8 cellular contexts compared by ENCODE assay signal in the genomic region with DNA sequence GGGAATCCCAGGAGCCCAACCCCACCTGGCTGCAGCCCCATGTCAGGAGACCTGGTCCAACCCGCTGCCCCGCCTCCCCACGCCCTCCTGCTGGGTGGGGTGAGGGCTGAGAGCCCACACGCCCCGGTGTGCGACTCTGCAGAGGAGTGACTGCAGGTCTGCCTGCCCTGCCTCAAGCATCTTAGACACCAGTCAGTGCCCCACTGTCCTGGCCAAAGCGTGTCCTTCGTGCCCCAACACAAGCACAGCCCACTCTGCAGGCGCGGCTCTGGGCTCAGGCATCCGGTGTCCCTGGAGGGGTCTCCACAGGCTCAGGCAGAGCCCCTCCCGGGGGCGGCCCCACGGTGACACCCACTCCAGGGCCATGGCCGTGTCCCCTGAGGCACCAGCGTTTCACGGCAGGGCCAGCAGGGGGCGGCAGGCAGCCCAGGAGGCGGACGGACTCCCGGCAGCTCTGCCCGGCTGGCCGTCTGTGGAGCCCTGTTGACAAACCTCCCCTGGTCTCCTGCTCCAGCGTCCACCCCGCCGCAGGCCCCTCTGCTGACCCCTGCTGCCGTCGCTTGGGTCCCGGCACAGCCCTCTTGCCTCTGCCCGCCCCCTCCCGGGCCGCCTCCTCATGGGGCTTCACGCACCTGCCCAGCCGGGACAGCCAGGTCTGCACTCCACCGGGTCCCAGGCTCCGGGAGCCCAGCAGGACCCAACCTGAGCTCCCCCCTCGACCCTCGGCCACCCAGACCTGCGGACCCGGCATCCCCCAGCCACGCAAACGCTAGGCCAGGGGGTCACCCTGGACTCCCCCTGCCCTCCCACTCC. TPM values are rescaled to one million over a fixed set of nuclear protein-coding genes. Genes with fewer than 3 reads are reported as not detected.
DNase-seq lines count a peak whose midpoint lies in the region; ATAC-seq and TF ChIP-seq lines count a peak whose summit lies in the region.

No MANE protein-coding gene starts in this region.

- H3K27ac ChIP-seq in IMR-90 (ENCODE audit: insufficient read depth, low read length) (no peak overlapping the region), body of pancreas (no peak overlapping the region)

- no peak overlapping the region for H3K4ac ChIP-seq in IMR-90 (ENCODE audit: low read depth, low read length)

- dilution Hi-C loops in IMR-90 (cut with HindIII; ENCODE audit: low sequenced_read_pairs, unreplicated experiment) = no loop called here

- no peaks in the 10 kb centered on the region for H3K27me3 Mint-ChIP-seq in Caco-2 (ENCODE audit: insufficient read depth, unreplicated experiment)

- H3K4me2 ChIP-seq in IMR-90 (ENCODE audit: low read depth, low read length) = no peak overlapping the region

- no peaks in the 10 kb centered on the region for H3K9me3 Mint-ChIP-seq in Caco-2 (ENCODE audit: unreplicated experiment)

- H3K18ac ChIP-seq in IMR-90 (ENCODE audit: low read depth, low read length) = no peak overlapping the region

- H3K36me3 ChIP-seq in Caco-2 (ENCODE audit: control insufficient read depth, insufficient read depth, low read length) = no peaks in the 10 kb centered on the region
- no peaks in the 10 kb centered on the region for H3K36me3 ChIP-seq in IMR-90 (ENCODE audit: control insufficient read depth, insufficient read depth, low read length)
- H3K36me3 ChIP-seq in body of pancreas (replicated peaks in 1 of 2; ENCODE audit: insufficient read depth in 1 of 2, low read depth in 2 of 2) = no peaks in the 10 kb centered on the region

- H3K27me3 ChIP-seq in Caco-2 (replicated peaks; ENCODE audit: control insufficient read depth, insufficient read depth, low read length) (no peaks in the 10 kb centered on the region), IMR-90 (ENCODE audit: control insufficient read depth, insufficient read depth, low read length) (peaks cover 11% of the 10 kb centered on the region), body of pancreas (no peaks in the 10 kb centered on the region)

- H3K56ac ChIP-seq in IMR-90 (ENCODE audit: extremely low read depth, insufficient read depth, low read length) = no peak overlapping the region

- H3K9ac ChIP-seq in IMR-90 (ENCODE audit: low read depth, low read length) = no peak overlapping the region

- no peaks in the 10 kb centered on the region for H4K20me1 ChIP-seq in IMR-90 (ENCODE audit: insufficient read depth, low read length)

- intact Hi-C loops in Caco-2 (cut with micrococcal nuclease; ENCODE audit: unreplicated experiment) (no loop called here), IMR-90 (cut with micrococcal nuclease) (no loop called here), body of pancreas (cut with DNase I) (no loop called here)

- TF ChIP-seq CTCF in Caco-2 (IDR thresholded peaks at IDR 0.05; ENCODE audit: insufficient read depth in 1 of 2, low read depth in 1 of 2, low read length in 1 of 2, severe bottlenecking in 1 of 2, unreplicated experiment in 1 of 2) (peak; percentile 32 to 49), IMR-90 (conservative IDR thresholded peaks at IDR 0.05; ENCODE audit: low read depth, low read length) (peak; percentile 76), body of pancreas (IDR thresholded peaks at IDR 0.05) (peak; percentile 75 to 90 (median 82))

- no peak for TF ChIP-seq POLR2A in IMR-90 (IDR thresholded peaks at IDR 0.05; ENCODE audit: low read depth, low read length)
- no peak for TF ChIP-seq POLR2A in body of pancreas (IDR thresholded peaks at IDR 0.05)

- H3K9me3 ChIP-seq in Caco-2 = no peaks in the 10 kb centered on the region
- no peaks in the 10 kb centered on the region for H3K9me3 ChIP-seq in IMR-90 (ENCODE audit: control insufficient read depth, insufficient read depth, low read length)
- no peaks in the 10 kb centered on the region for H3K9me3 ChIP-seq in body of pancreas

- H3K4me1 ChIP-seq in Caco-2 (peaks cover 34% of the 10 kb centered on the region), IMR-90 (ENCODE audit: control insufficient read depth, insufficient read depth, low read length) (peaks cover 5% of the 10 kb centered on the region; the same call in 1 of the 2 replicates), body of pancreas (peaks cover 59% of the 10 kb centered on the region)

- no peak overlapping the region for H4K5ac ChIP-seq in IMR-90 (ENCODE audit: low read depth, low read length)

- H4K91ac ChIP-seq in IMR-90 (ENCODE audit: insufficient read depth, low read depth, low read length) = no peak overlapping the region

- no peaks in the 10 kb centered on the region for H3K79me1 ChIP-seq in IMR-90 (ENCODE audit: low read depth in 1 of 2, low read length in 2 of 2)

- H3K27ac Mint-ChIP-seq in Caco-2 (ENCODE audit: unreplicated experiment) = no peak overlapping the region

- BruUV-seq in Caco-2 (replicated peaks; lab: Mats Ljungman, UMichigan) = no TSS peak
- no TSS peak for BruUV-seq in IMR-90 (replicated peaks; lab: Mats Ljungman, UMichigan)

- no peak overlapping the region for H2BK120ac ChIP-seq in IMR-90 (ENCODE audit: low read depth, low read length)

- no peak overlapping the region for H2AK5ac ChIP-seq in IMR-90 (ENCODE audit: low read depth, low read length)

- H2AFZ ChIP-seq in IMR-90 (replicated peaks; ENCODE audit: low read length, poor library complexity) = peak overlapping the region; percentile 91

- peak; percentile 50 for TF ChIP-seq RAD21 in IMR-90 (IDR thresholded peaks at IDR 0.05; ENCODE audit: low read length)

- H2BK5ac ChIP-seq in IMR-90 (ENCODE audit: low read depth, low read length, poor library complexity, severe bottlenecking) = no peak overlapping the region

- 6% methylated on average over 23 of the region's 42 CpGs; no CpG with 5 or more reads in 1 of the 2 experiments for WGBS in IMR-90 (ENCODE audit: extremely low coverage in 2 of 2, insufficient read length in 1 of 2), 2 experiments
- 0 to 7% methylated on average over 1 to 42 of the region's 42 CpGs for WGBS in body of pancreas, 2 donors

- H3K4me1 Mint-ChIP-seq in Caco-2 (ENCODE audit: low read depth, unreplicated experiment) = peaks cover 10% of the 10 kb centered on the region

- H3K14ac ChIP-seq in IMR-90 (replicated peaks; ENCODE audit: low read depth, low read length) = no peak overlapping the region

- peak in 1 of 2 experiments; percentile 55 for DNase-seq in Caco-2
- peak; percentile 22 for DNase-seq in IMR-90
- DNase-seq in UCSD-AML1 (lab: John Stamatoyannopoulos, UW; ENCODE audit: unreplicated experiment) = peak; percentile 75
- peak; percentile 74 to 84 (median 80) for DNase-seq in body of pancreas
- peak; percentile 43 for DNase-seq in iris pigment epithelial cell (ENCODE audit: low read depth)
- DNase-seq in stimulated activated CD4-positive, alpha-beta T cell treated with anti-CD3 and anti-CD28 coated beads, Interleukin-1b, Interleukin-23, amount 100 ng/mL, for 1 hour (ENCODE audit: low read depth in 2 of 2) = peak; percentile 53 to 58
- no peak for DNase-seq in dedifferentiated amniotic fluid mesenchymal stem cell (ENCODE audit: extremely low spot score)

- CTCF ChIA-PET in Caco-2 (lab: Charles Lee) (no interaction called here), IMR-90 (lab: Yijun Ruan, JAX) (no interaction called here)

- H4K8ac ChIP-seq in IMR-90 (ENCODE audit: low read depth in 2 of 2, low read length in 2 of 2) = no peak overlapping the region

- in situ Hi-C loops in IMR-90 (cut with MboI; ENCODE audit: low sequenced_read_pairs) = no loop called here

- POLR2A ChIA-PET in Caco-2 (lab: Charles Lee) = no interaction called here
- POLR2A ChIA-PET in IMR-90 (lab: Charles Lee; ENCODE audit: unreplicated experiment) = no interaction called here

- no peak overlapping the region for H2BK15ac ChIP-seq in IMR-90 (ENCODE audit: low read depth, low read length)

- H3K23ac ChIP-seq in IMR-90 (ENCODE audit: low read depth, low read length) = no peak overlapping the region

- ATAC-seq in IMR-90 (ENCODE audit: low read depth) (peak; percentile 97), body of pancreas (peak; percentile 79), GM21717 (IDR thresholded peaks at IDR 0.05; ENCODE audit: unreplicated experiment) (no peak)

- H2BK20ac ChIP-seq in IMR-90 (ENCODE audit: low read depth, low read length) = no peak overlapping the region

- H3K36me3 Mint-ChIP-seq in Caco-2 (ENCODE audit: insufficient read depth, unreplicated experiment) = peaks cover 5% of the 10 kb centered on the region

- H2AK9ac ChIP-seq in IMR-90 (replicated peaks; ENCODE audit: low read depth, low read length, poor library complexity) = peak overlapping the region; percentile 42

- no peak overlapping the region for H3K4me3 Mint-ChIP-seq in Caco-2 (ENCODE audit: unreplicated experiment)

- H3K9me1 ChIP-seq in IMR-90 (ENCODE audit: insufficient read depth, low read length) = peaks cover 3% of the 10 kb centered on the region; the same call in 1 of the 2 replicates

- H3K4me3 ChIP-seq in Caco-2 (ENCODE audit: low read depth, low read length) (no peak overlapping the region), IMR-90 (ENCODE audit: insufficient read depth, low read depth, low read length) (no peak overlapping the region), body of pancreas (no peak overlapping the region)

RNA-seq across cellular contexts. Expression of gene UBE2I, which starts 8.6 kb away (rescaled TPM):
- total RNA-seq in Caco-2 (2022) (178 and 199 TPM in 2 replicates), IMR-90 (2012; rRNA removed) (30.8 and 45.0 TPM in 2 replicates), body of pancreas (10 to 100 TPM; 25.9 to 81.7 TPM)
- polyA plus RNA-seq in IMR-90 (2012; rRNA removed) = 113 and 140 TPM in 2 replicates
- polyA plus RNA-seq in IMR-90 (2012; cell fraction: cytosol; rRNA removed) = 47.2 and 66.3 TPM in 2 replicates
- polyA plus RNA-seq in IMR-90 (2012; cell fraction: nucleus; rRNA removed; ENCODE audit: low replicate concordance) = 119 and 179 TPM in 2 replicates

RNA-seq across cellular contexts. Expression of gene BAIAP3, which starts 32.6 kb away (rescaled TPM):
- total RNA-seq in Caco-2 (2022) (4.2 and 5.0 TPM in 2 replicates), IMR-90 (2012; rRNA removed) (0.36 and 0.56 TPM in 2 replicates), body of pancreas (10 to 100 TPM in 1 of 2 donors, 1 to 10 TPM in 1; 7.0 to 20.8 TPM)
- polyA plus RNA-seq in IMR-90 (2012; rRNA removed) = 0.65 and 0.77 TPM in 2 replicates
- 0.40 and 0.73 TPM in 2 replicates for polyA plus RNA-seq in IMR-90 (2012; cell fraction: cytosol; rRNA removed)
- polyA plus RNA-seq in IMR-90 (2012; cell fraction: nucleus; rRNA removed; ENCODE audit: low replicate concordance) = 4.2 and 8.4 TPM in 2 replicates

RNA-seq across cellular contexts. Expression of gene TPSD1, which starts 45.0 kb away (rescaled TPM):
- total RNA-seq in Caco-2 (2022) (not detected in 2 replicates), IMR-90 (2012; rRNA removed) (not detected in 2 replicates), body of pancreas (1 to 10 TPM in 1 of 2 donors, not detected in 1; 1.6 TPM)
- polyA plus RNA-seq in IMR-90 (2012; rRNA removed) = not detected in 2 replicates
- not detected in 2 replicates for polyA plus RNA-seq in IMR-90 (2012; cell fraction: cytosol; rRNA removed)
- polyA plus RNA-seq in IMR-90 (2012; cell fraction: nucleus; rRNA removed; ENCODE audit: low replicate concordance) = not detected in 2 replicates

RNA-seq across cellular contexts. Expression of gene TSR3, which starts 50.8 kb away (rescaled TPM):
- total RNA-seq in Caco-2 (2022) (48.3 and 48.6 TPM in 2 replicates), IMR-90 (2012; rRNA removed) (38.0 and 46.4 TPM in 2 replicates), body of pancreas (10 to 100 TPM; 70.5 to 98.8 TPM)
- polyA plus RNA-seq in IMR-90 (2012; rRNA removed) = 52.9 and 77.8 TPM in 2 replicates
- 87.2 and 116 TPM in 2 replicates for polyA plus RNA-seq in IMR-90 (2012; cell fraction: cytosol; rRNA removed)
- polyA plus RNA-seq in IMR-90 (2012; cell fraction: nucleus; rRNA removed; ENCODE audit: low replicate concordance) = 39.9 and 72.5 TPM in 2 replicates

RNA-seq across cellular contexts. Expression of gene GNPTG, which starts 50.9 kb away (rescaled TPM):
- total RNA-seq in Caco-2 (2022) = 37.3 and 37.6 TPM in 2 replicates
- total RNA-seq in IMR-90 (2012; rRNA removed) = 14.7 and 14.9 TPM in 2 replicates
- 70.8 and 85.2 TPM in 2 replicates for polyA plus RNA-seq in IMR-90 (2012; rRNA removed)
- polyA plus RNA-seq in IMR-90 (2012; cell fraction: cytosol; rRNA removed) = 103 and 128 TPM in 2 replicates
- polyA plus RNA-seq in IMR-90 (2012; cell fraction: nucleus; rRNA removed; ENCODE audit: low replicate concordance) = 113 and 180 TPM in 2 replicates
- total RNA-seq in body of pancreas = 10 to 100 TPM; 38.1 to 98.2 TPM
